ENCODE assay signal across 8 cellular contexts in the genomic region with DNA sequence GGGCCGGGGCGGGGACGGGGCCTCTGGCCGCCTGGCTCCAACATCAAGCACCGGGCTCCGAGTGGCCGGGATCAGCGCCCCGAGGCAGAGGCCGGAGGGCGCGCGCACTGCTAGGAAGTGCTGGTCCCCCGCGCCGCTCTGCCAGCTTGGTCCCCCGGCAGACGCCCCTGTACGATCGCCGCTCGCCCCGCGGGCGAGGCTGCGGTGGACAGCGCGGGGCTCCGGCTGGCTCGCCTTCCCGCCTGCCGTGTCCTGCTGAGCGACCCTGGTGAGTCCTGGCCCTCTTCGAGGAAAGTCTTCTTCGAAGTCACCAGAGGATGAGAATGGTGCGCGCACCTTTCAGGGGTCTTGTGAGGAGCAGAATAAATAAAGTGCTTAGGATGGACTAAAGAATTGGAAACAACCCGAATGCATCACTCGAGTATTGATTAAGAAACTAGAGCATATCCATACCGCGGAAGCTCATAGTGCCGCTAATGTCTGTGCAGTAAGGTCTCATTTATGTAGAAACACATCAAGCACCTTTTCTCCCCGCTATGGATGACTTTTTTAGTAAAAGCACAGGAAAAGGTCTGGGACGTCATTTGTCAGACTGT. TPM values are rescaled to one million over a fixed set of nuclear protein-coding genes. Genes with fewer than 3 reads are reported as not detected.
DNase-seq lines count a peak whose midpoint lies in the region; ATAC-seq and TF ChIP-seq lines count a peak whose summit lies in the region.

No MANE protein-coding gene starts in this region.

- H3K4me3 ChIP-seq in right lobe of liver (peak overlapping the region; percentile 86 to 95 (median 88)), tibial artery (peak overlapping the region; percentile 74 to 86)

- peaks cover 0 to 6% (median 0%) of the 10 kb centered on the region in 4 donors for H3K36me3 ChIP-seq in right lobe of liver
- H3K36me3 ChIP-seq in tibial artery: peaks cover 0 to 43% (median 16%) of the 10 kb centered on the region in 3 donors

- intact Hi-C loops in right lobe of liver (cut with DNase I): no loop called here
- intact Hi-C loops in tibial artery (cut with DNase I; ENCODE audit: low total_unique reads): no loop called here

- no peak for TF ChIP-seq POLR2A in right lobe of liver (IDR thresholded peaks at IDR 0.05)

- TF ChIP-seq CTCF in right lobe of liver (IDR thresholded peaks at IDR 0.05): no peak
- no peak for TF ChIP-seq CTCF in tibial artery (IDR thresholded peaks at IDR 0.05)

- H3K9me3 ChIP-seq in right lobe of liver (no peaks in the 10 kb centered on the region), tibial artery (no peaks in the 10 kb centered on the region)

- H3K4me1 ChIP-seq in right lobe of liver: peaks cover 0 to 28% (median 4%) of the 10 kb centered on the region in 4 donors
- peaks cover 0 to 29% (median 17%) of the 10 kb centered on the region in 4 donors for H3K4me1 ChIP-seq in tibial artery

- no peaks in the 10 kb centered on the region for H3K27me3 ChIP-seq in right lobe of liver
- H3K27me3 ChIP-seq in tibial artery: no peaks in the 10 kb centered on the region

- peak; percentile 21 for ATAC-seq in HG03097 (IDR thresholded peaks at IDR 0.05; ENCODE audit: low FRiP score, unreplicated experiment)
- ATAC-seq in right lobe of liver: no peak
- ATAC-seq in HG02798 (IDR thresholded peaks at IDR 0.05; ENCODE audit: poor library complexity, unreplicated experiment): no peak

- peak overlapping the region; percentile 92 for H3K27ac ChIP-seq in angular gyrus (ENCODE audit: low read depth, low read length)
- H3K27ac ChIP-seq in right lobe of liver: peak overlapping the region; percentile 83 to 88 (median 85)
- H3K27ac ChIP-seq in tibial artery: peak overlapping the region; percentile 89 to 94

- peak; percentile 1 for DNase-seq in GF-D8 (lab: John Stamatoyannopoulos, UW)
- no peak for DNase-seq in right lobe of liver
- no peak for DNase-seq in tibial artery
- no peak for DNase-seq in LoVo (ENCODE audit: low spot score)
- DNase-seq in C1 segment of cervical spinal cord (lab: John Stamatoyannopoulos, UW): no peak

- WGBS in right lobe of liver (ENCODE audit: insufficient coverage, low coverage, low lambda C conversion rate, missing lambda C conversion rate): under 1% methylated on average over 18 of the region's 44 CpGs

RNA-seq across cellular contexts. Expression of a gene that starts 0.4 kb away (rescaled TPM):
- total RNA-seq in right lobe of liver: 1 to 10 TPM; 1.3 to 4.4 (median 1.7) TPM

RNA-seq across cellular contexts. Expression of a gene that starts 22.8 kb away (rescaled TPM):
- total RNA-seq in right lobe of liver: 1 to 10 TPM; 4.0 to 8.4 (median 5.4) TPM

RNA-seq across cellular contexts. Expression of a gene that starts 36.1 kb away (rescaled TPM):
- not detected for total RNA-seq in right lobe of liver

RNA-seq across cellular contexts. Expression of a gene that starts 52.8 kb away (rescaled TPM):
- not detected for total RNA-seq in right lobe of liver
